ENCODE assay signal across 24 cellular contexts in genomic region chr15:56913670-56914069, GRCh38. TPM values are rescaled to one million over a fixed set of nuclear protein-coding genes. Genes with fewer than 3 reads are reported as not detected.
DNase-seq lines count a peak whose midpoint lies in the region; ATAC-seq and TF ChIP-seq lines count a peak whose summit lies in the region.
"Had no signal": no experiment of that assay in that cellular context is flagged by ENCODE, and none has a peak within 500 bp of the region (broad histone marks: within the 10 kb centered on the region; RNA-seq: fewer than 3 reads in every experiment).

No MANE protein-coding gene starts in this region.

- no peak overlapping the region for H3K4me3 Mint-ChIP-seq in GM23338
- H3K4me3 Mint-ChIP-seq: activated T-cell treated with anti-CD3 and anti-CD28 coated beads, Interleukin-2, amount 50 U/mL, for 72 hours; nephron progenitor cell had no signal

- no peaks in the 10 kb centered on the region for H3K9me2 ChIP-seq in GM23338 (ENCODE audit: insufficient read depth)

- H4K20me1 ChIP-seq in GM23338 (replicated peaks; ENCODE audit: insufficient read depth) = no peaks in the 10 kb centered on the region

- no peak overlapping the region for H3K27ac Mint-ChIP-seq in GM23338
- H3K27ac Mint-ChIP-seq: activated naive CD4-positive, alpha-beta T cell treated with anti-CD3 and anti-CD28 coated beads, Interleukin-2, amount 50 U/mL, for 72 hours; activated T-cell treated with anti-CD3 and anti-CD28 coated beads, Interleukin-2, amount 50 U/mL, for 72 hours; nephron progenitor cell had no signal

- H3K79me2 ChIP-seq in GM23338 (replicated peaks; ENCODE audit: insufficient read depth) = 0 out of 2 replicates have a peak, but pooled peaks cover 3% of the 10 kb centered on the region

- no peak overlapping the region for H3K4me3 ChIP-seq in GM23338
- H3K4me3 ChIP-seq in ascending aorta = peak overlapping the region in 1 of 2 donors; percentile 11
- H3K4me3 ChIP-seq in fibroblast of the aortic adventitia (ENCODE audit: low read depth, low read length) = no peak overlapping the region
- peak overlapping the region in 1 of 2 donors; percentile 9 for H3K4me3 ChIP-seq in tibial artery
- H3K4me3 ChIP-seq in WERI-Rb-1 (ENCODE audit: low read depth, low read length) = no peak overlapping the region
- H3K4me3 ChIP-seq in esophagus muscularis mucosa = no peak overlapping the region
- H3K4me3 ChIP-seq: heart left ventricle, prostate gland, smooth muscle cell had no signal

- H3K27me3 ChIP-seq in GM23338 (ENCODE audit: insufficient read depth) (no peaks in the 10 kb centered on the region; the same call in 1 of the 2 replicates), ascending aorta (no peaks in the 10 kb centered on the region), tibial artery (no peaks in the 10 kb centered on the region), WERI-Rb-1 (ENCODE audit: insufficient read depth, low read depth, severe bottlenecking) (no peaks in the 10 kb centered on the region), esophagus muscularis mucosa (no peaks in the 10 kb centered on the region)
- H3K27me3 ChIP-seq: heart left ventricle had no signal

- TF ChIP-seq POLR2A in esophagus muscularis mucosa (IDR thresholded peaks at IDR 0.05; ENCODE audit: low read depth) = no peak

- peaks cover 11% of the 10 kb centered on the region; the same call in 1 of the 3 replicates for H3K9me3 Mint-ChIP-seq in GM23338
- H3K9me3 Mint-ChIP-seq: activated naive CD4-positive, alpha-beta T cell treated with anti-CD3 and anti-CD28 coated beads, Interleukin-2, amount 50 U/mL, for 72 hours had no signal

- peaks cover 18% of the 10 kb centered on the region; the same call in 2 of the 3 replicates for H3K4me1 Mint-ChIP-seq in GM23338

- WGBS in esophagus muscularis mucosa = 76% methylated on average over 2 of the region's 2 CpGs

- H3K27ac ChIP-seq in GM23338 (ENCODE audit: low read depth) (no peak overlapping the region), ascending aorta (peak overlapping the region; percentile 36 to 55), tibial artery (peak overlapping the region; percentile 41 to 58), WERI-Rb-1 (no peak overlapping the region), esophagus muscularis mucosa (replicated peaks in 1 of 4) (no peak overlapping the region)
- H3K27ac ChIP-seq: prostate gland had no signal

- peaks cover 12% of the 10 kb centered on the region for H3K27me3 Mint-ChIP-seq in GM23338 (ENCODE audit: insufficient read depth, low read depth, poor library complexity)

- peak; percentile 38 for DNase-seq in GM23338 (ENCODE audit: low spot score)
- DNase-seq in ascending aorta (ENCODE audit: low spot score in 2 of 2) = no peak
- DNase-seq in fibroblast of the aortic adventitia (ENCODE audit: low read depth) = peak; percentile 77
- DNase-seq in tibial artery = no peak
- DNase-seq in WERI-Rb-1 = no peak
- DNase-seq in esophagus muscularis mucosa (ENCODE audit: extremely low spot score) = no peak
- no peak for DNase-seq in LoVo (ENCODE audit: low spot score)
- DNase-seq: activated CD8-positive, alpha-beta memory T cell treated with anti-CD3 and anti-CD28 coated beads for 24 hours; activated T-cell treated with anti-CD3 and anti-CD28 coated beads, Interleukin-2, amount 50 U/mL, for 72 hours; C1 segment of cervical spinal cord; DMS53; heart left ventricle; islet precursor cell; MV-4-11; NCI-H2029; NCI-H510A; nephron progenitor cell; SHP77; stimulated activated CD4-positive, alpha-beta T cell treated with anti-CD3 and anti-CD28 coated beads, Interleukin-4, amount 100 ng/mL, for 4 hours; T-helper 2 cell had no signal

- intact Hi-C loops in ascending aorta (cut with DNase I) = loop anchor here (1.0 to 10.0 kb wide), 5 partner anchors 26 to 781 kb away; partner anchors contain the start of gene RFX7
- intact Hi-C loops in tibial artery (cut with DNase I; ENCODE audit: low total_unique reads) = loop anchor here (10.0 kb wide), 1 partner anchor 381 kb away; no protein-coding TSS in a partner anchor
- intact Hi-C loops in esophagus muscularis mucosa (cut with DNase I) = loop anchor here (10.0 kb wide), 1 partner anchor 391 kb away; no protein-coding TSS in a partner anchor

- H3K36me3 Mint-ChIP-seq in GM23338 (ENCODE audit: low read depth) = peaks cover 19% of the 10 kb centered on the region

- TF ChIP-seq EP300 in esophagus muscularis mucosa (IDR thresholded peaks at IDR 0.05) = no peak

- TF ChIP-seq CTCF in GM23338 (conservative IDR thresholded peaks at IDR 0.05; ENCODE audit: low read depth in 2 of 2) (no peak), ascending aorta (IDR thresholded peaks at IDR 0.05) (no peak), fibroblast of the aortic adventitia (IDR thresholded peaks at IDR 0.05; ENCODE audit: insufficient read depth, low read length) (no peak), tibial artery (IDR thresholded peaks at IDR 0.05) (no peak), WERI-Rb-1 (IDR thresholded peaks at IDR 0.05; ENCODE audit: low read depth, low read length) (no peak), esophagus muscularis mucosa (IDR thresholded peaks at IDR 0.05) (no peak)

- H3K9me3 ChIP-seq in ascending aorta (no peaks in the 10 kb centered on the region), tibial artery (no peaks in the 10 kb centered on the region), WERI-Rb-1 (ENCODE audit: severe bottlenecking) (peaks cover 5% of the 10 kb centered on the region), esophagus muscularis mucosa (no peaks in the 10 kb centered on the region)
- H3K9me3 ChIP-seq: heart left ventricle, prostate gland had no signal

- no peaks in the 10 kb centered on the region for H3K36me3 ChIP-seq in GM23338 (ENCODE audit: insufficient read depth)
- H3K36me3 ChIP-seq in ascending aorta = no peaks in the 10 kb centered on the region
- H3K36me3 ChIP-seq in tibial artery = no peaks in the 10 kb centered on the region
- H3K36me3 ChIP-seq in WERI-Rb-1 = peaks cover 2% of the 10 kb centered on the region; the same call in 1 of the 2 replicates
- H3K36me3 ChIP-seq in esophagus muscularis mucosa = no peaks in the 10 kb centered on the region
- H3K36me3 ChIP-seq: prostate gland had no signal

- no peak overlapping the region for H2AFZ ChIP-seq in GM23338

- no peak overlapping the region for H3K4me2 ChIP-seq in GM23338
- H3K4me2 ChIP-seq: smooth muscle cell had no signal

- ATAC-seq in GM23338 = no peak
- ATAC-seq: activated CD4-positive, CD25-positive, alpha-beta regulatory T cell treated with anti-CD3 and anti-CD28 coated beads, Interleukin-2, amount 50 U/mL, for 24 hours; activated naive CD4-positive, alpha-beta T cell treated with anti-CD3 and anti-CD28 coated beads, Interleukin-2, amount 50 U/mL, for 72 hours; activated T-cell treated with anti-CD3 and anti-CD28 coated beads, Interleukin-2, amount 50 U/mL, for 72 hours; heart left ventricle had no signal

- H3F3A ChIP-seq in GM23338 (replicated peaks; ENCODE audit: low read depth) = no peaks in the 10 kb centered on the region

- H3K4me1 ChIP-seq in GM23338 (ENCODE audit: insufficient read depth) (peaks cover 18% of the 10 kb centered on the region), ascending aorta (peaks cover 0 to 29% of the 10 kb centered on the region in 2 donors), tibial artery (peaks cover 0 to 45% (median 16%) of the 10 kb centered on the region in 4 donors), esophagus muscularis mucosa (peaks cover 18 to 30% (median 22%) of the 10 kb centered on the region in 4 donors)

TF ChIP-seq in GM23338, 12 proteins besides CTCF, POLR2A, EP300 and RAD21:
- no peak for TF ChIP-seq REST (IDR thresholded peaks at IDR 0.05; ENCODE audit: unreplicated experiment)

RNA-seq across cellular contexts. Expression of gene TCF12, which starts 4.8 kb away (rescaled TPM):
- 69.2 and 104 TPM in 2 replicates for total RNA-seq in GM23338 (2014; rRNA removed; shearing (Covaris generic))
- polyA plus RNA-seq in GM23338 (2016; fragmentation: Nextera tagmentation; extraction: Ambion mirVana) = 26.9 and 27.6 TPM in 2 replicates
- total RNA-seq in ascending aorta = 144 TPM
- total RNA-seq in fibroblast of the aortic adventitia (ENCODE audit: low replicate concordance) = 89.2 and 137 TPM in 2 replicates
- total RNA-seq in esophagus muscularis mucosa = 100 to 1,000 TPM; 108 to 177 (median 148) TPM

Comparison
In these comparisons a context has a peak if more than half of its experiments do, and no peak if none do; other contexts are left out.
1. DNase-seq: peak in GM23338 (single experiment) and fibroblast of the aortic adventitia (single experiment); none in ascending aorta (0 of 2), tibial artery (0 of 2), WERI-Rb-1 (single experiment), esophagus muscularis mucosa (single experiment) and LoVo (single experiment).
2. H3K27ac ChIP-seq: peak in ascending aorta (2 of 2) and tibial artery (2 of 2); none in GM23338 (single experiment), WERI-Rb-1 (single experiment) and esophagus muscularis mucosa (0 of 4).